ENCODE assay signal across 8 cellular contexts in the genomic region with DNA sequence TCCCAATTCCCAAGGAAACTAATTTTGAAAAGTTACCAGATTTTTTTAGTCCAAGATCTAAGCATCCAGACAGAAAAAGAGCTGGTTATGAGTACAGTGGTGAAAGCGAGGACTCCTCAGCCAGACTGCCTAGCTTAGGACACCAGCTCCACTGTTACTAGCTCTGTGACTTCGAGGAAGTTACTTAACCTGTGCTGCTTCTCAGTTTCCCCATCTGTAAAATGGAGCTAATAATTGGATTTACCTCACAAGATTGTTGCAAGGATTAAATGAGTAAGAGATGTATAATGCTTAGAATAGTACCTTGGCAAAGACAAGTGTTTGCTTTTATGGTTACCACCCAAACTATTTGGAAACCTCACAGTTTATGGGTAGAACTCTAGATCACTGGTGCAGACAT. TPM values are rescaled to one million over a fixed set of nuclear protein-coding genes. Genes with fewer than 3 reads are reported as not detected.
A peak's percentile ranks its signal among the peaks of the same experiment; 100 is the strongest.
DNase-seq lines count a peak whose midpoint lies in the region; ATAC-seq and TF ChIP-seq lines count a peak whose summit lies in the region.

No MANE protein-coding gene starts in this region.

- no peak for DNase-seq in H7
- no peak for DNase-seq in WERI-Rb-1
- peak; percentile 10 for DNase-seq in hepatic stellate cell (ENCODE audit: low spot score)
- no peak for DNase-seq in NCI-H128 (lab: John Stamatoyannopoulos, UW; ENCODE audit: unreplicated experiment)
- DNase-seq in NOMO-1 treated with dmso at 0.1 percent for 144 hours (lab: John Stamatoyannopoulos, UW; ENCODE audit: unreplicated experiment) = no peak
- DNase-seq in mucosa of gallbladder (ENCODE audit: low spot score) = no peak

- H3K9me3 ChIP-seq in WERI-Rb-1 (ENCODE audit: severe bottlenecking) (no peaks in the 10 kb centered on the region), skeletal muscle tissue (ENCODE audit: control insufficient read depth in 3 of 3, low read length in 3 of 3) (no peaks in the 10 kb centered on the region)

- H3K27me3 ChIP-seq in H7 (ENCODE audit: control insufficient read depth, insufficient read depth, low read length) (no peaks in the 10 kb centered on the region), WERI-Rb-1 (ENCODE audit: insufficient read depth, low read depth, severe bottlenecking) (no peaks in the 10 kb centered on the region), skeletal muscle tissue (ENCODE audit: control insufficient read depth in 3 of 3, insufficient read depth in 3 of 3, low read length in 3 of 3) (no peaks in the 10 kb centered on the region)

- H3K4me3 ChIP-seq in H7 (ENCODE audit: insufficient read depth, low read depth, low read length) = peak overlapping the region; percentile 83
- H3K4me3 ChIP-seq in WERI-Rb-1 (ENCODE audit: low read depth, low read length) = peak overlapping the region; percentile 88
- peak overlapping the region; percentile 89 to 95 (median 95) for H3K4me3 ChIP-seq in skeletal muscle tissue (ENCODE audit: low read length in 3 of 3)

- no peak for TF ChIP-seq CTCF in WERI-Rb-1 (IDR thresholded peaks at IDR 0.05; ENCODE audit: low read depth, low read length)

- H3K4me1 ChIP-seq in skeletal muscle tissue (ENCODE audit: control insufficient read depth in 3 of 3, insufficient read depth in 3 of 3, low read length in 3 of 3) = peaks cover 17 to 41% (median 25%) of the 10 kb centered on the region in 3 donors

- no peak for ATAC-seq in GM18520 (IDR thresholded peaks at IDR 0.05; ENCODE audit: unreplicated experiment)

- no peaks in the 10 kb centered on the region for H3K36me3 ChIP-seq in H7 (replicated peaks; ENCODE audit: control insufficient read depth, insufficient read depth, low read length)
- peaks cover 4% of the 10 kb centered on the region for H3K36me3 ChIP-seq in WERI-Rb-1
- no peaks in the 10 kb centered on the region for H3K36me3 ChIP-seq in skeletal muscle tissue (ENCODE audit: control insufficient read depth in 3 of 3, insufficient read depth in 3 of 3, low read length in 3 of 3)

- peak overlapping the region; percentile 78 to 90 (median 86) for H3K9ac ChIP-seq in skeletal muscle tissue (ENCODE audit: low read depth in 1 of 3, low read length in 3 of 3)

- H3K27ac ChIP-seq in WERI-Rb-1 (no peak overlapping the region), skeletal muscle tissue (ENCODE audit: low read depth, low read length) (no peak overlapping the region)

RNA-seq across cellular contexts. Expression of a gene that starts 1.1 kb away (rescaled TPM):
- total RNA-seq in H7 (2014; rRNA removed; shearing (Covaris generic)) = 13.0 and 18.8 TPM in 2 replicates
- 2.6 TPM for total RNA-seq in skeletal muscle tissue
- total RNA-seq in mucosa of gallbladder = 49.0 TPM

RNA-seq across cellular contexts. Expression of a gene that starts 24.1 kb away (rescaled TPM):
- 0.04 TPM in 1 of 2 replicates, not detected in the other for total RNA-seq in H7 (2014; rRNA removed; shearing (Covaris generic))
- total RNA-seq in skeletal muscle tissue = 0.52 TPM
- total RNA-seq in mucosa of gallbladder = 0.09 TPM

RNA-seq across cellular contexts. Expression of a gene that starts 41.1 kb away (rescaled TPM):
- total RNA-seq in H7 (2014; rRNA removed; shearing (Covaris generic)) = 0.10 and 0.11 TPM in 2 replicates
- total RNA-seq in skeletal muscle tissue (1.6 TPM), mucosa of gallbladder (24.3 TPM)
